11 cellular contexts compared by ENCODE assay signal in the genomic region with DNA sequence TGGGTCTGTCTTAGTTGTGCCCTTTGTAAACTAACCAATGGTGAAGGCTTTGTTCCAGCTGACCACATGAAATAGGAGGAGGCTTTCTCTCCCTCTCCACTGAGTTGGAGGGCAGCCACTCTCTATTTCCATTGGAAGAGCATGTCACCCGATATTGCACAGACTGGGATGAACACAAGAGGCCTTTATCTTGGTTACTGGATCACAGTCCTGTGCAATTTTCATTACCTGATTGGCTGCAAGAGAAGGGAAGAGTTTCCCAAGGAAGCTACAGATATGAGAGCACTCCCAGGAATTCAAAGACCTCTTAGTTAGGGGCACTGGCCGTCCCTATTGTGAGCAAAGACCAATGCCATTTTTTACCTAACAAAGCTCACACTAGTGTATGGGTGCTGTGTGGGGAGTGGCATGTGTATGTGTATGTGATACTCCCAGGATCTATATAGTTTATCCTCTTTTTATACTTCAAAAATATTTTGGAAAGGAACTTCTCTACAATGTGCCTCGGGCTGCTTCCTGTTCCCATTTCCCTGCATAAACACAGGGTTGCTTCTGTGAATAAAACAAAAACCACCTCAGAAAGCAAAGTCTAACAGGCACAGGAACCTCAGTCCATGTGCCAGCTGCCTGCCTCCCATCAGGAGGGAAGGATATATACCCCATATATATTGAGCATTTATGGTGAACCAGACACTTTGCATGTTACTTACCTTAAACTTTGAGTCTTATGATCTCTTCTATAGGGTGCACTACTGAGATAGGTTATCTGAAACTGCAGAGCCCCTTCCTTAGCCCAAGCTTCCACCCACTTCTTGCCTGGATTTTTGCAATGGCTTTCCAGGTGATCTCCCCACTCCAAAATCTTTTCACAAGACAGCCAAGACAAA.
DNase-seq lines count a peak whose midpoint lies in the region; ATAC-seq, FAIRE-seq and TF ChIP-seq lines count a peak whose summit lies in the region.
"Had no signal": no experiment of that assay in that cellular context is flagged by ENCODE, and none has a peak within 500 bp of the region (broad histone marks: within the 10 kb centered on the region; RNA-seq: fewer than 3 reads in every experiment).

No MANE protein-coding gene starts in this region.

- no peaks in the 10 kb centered on the region for H3K27me3 Mint-ChIP-seq in astrocyte (ENCODE audit: low read depth, unreplicated experiment)

- H3K9me3 ChIP-seq in Loucy (ENCODE audit: insufficient read depth, low read depth, low read length): no peaks in the 10 kb centered on the region
- H3K9me3 ChIP-seq in astrocyte (ENCODE audit: insufficient read depth, low read depth, low read length): no peaks in the 10 kb centered on the region

- H3K4me1 ChIP-seq in Loucy (ENCODE audit: insufficient read depth, low read length, poor library complexity, severe bottlenecking): peaks cover 35% of the 10 kb centered on the region
- peaks cover 33% of the 10 kb centered on the region for H3K4me1 ChIP-seq in astrocyte (ENCODE audit: insufficient read depth, low read length)

- no peaks in the 10 kb centered on the region for H3K9me2 ChIP-seq in Loucy (replicated peaks; ENCODE audit: low read depth, low read length)

- H3K36me3 ChIP-seq in BJ (ENCODE audit: control insufficient read depth, insufficient read depth, low read length) (no peaks in the 10 kb centered on the region), Loucy (ENCODE audit: insufficient read depth, low read length) (no peaks in the 10 kb centered on the region), astrocyte (ENCODE audit: insufficient read depth, low read length) (no peaks in the 10 kb centered on the region)

- H3K4me1 Mint-ChIP-seq in astrocyte (ENCODE audit: low read depth, unreplicated experiment): peaks cover 43% of the 10 kb centered on the region

- H3K27me3 ChIP-seq in BJ (ENCODE audit: control insufficient read depth, insufficient read depth, low read length): no peaks in the 10 kb centered on the region
- no peaks in the 10 kb centered on the region for H3K27me3 ChIP-seq in Loucy (ENCODE audit: insufficient read depth, low read length, poor library complexity, severe bottlenecking)
- no peaks in the 10 kb centered on the region for H3K27me3 ChIP-seq in astrocyte (ENCODE audit: insufficient read depth, low read length)

- H3K9ac ChIP-seq in Loucy (ENCODE audit: low read depth, low read length, poor library complexity, severe bottlenecking) (no peak overlapping the region), astrocyte (ENCODE audit: low read length) (no peak overlapping the region)

- peak overlapping the region; percentile 33 for H3K4me2 ChIP-seq in Loucy (ENCODE audit: low read depth, low read length, poor library complexity, severe bottlenecking)
- H3K4me2 ChIP-seq in astrocyte (ENCODE audit: low read length): peak overlapping the region; percentile 63

- H3F3A ChIP-seq in Loucy (ENCODE audit: low read depth): peaks cover 3% of the 10 kb centered on the region; the same call in 1 of the 2 replicates

- no peak overlapping the region for H3K4me3 Mint-ChIP-seq in astrocyte (ENCODE audit: unreplicated experiment)
- H3K4me3 Mint-ChIP-seq: natural killer cell treated with Interleukin-12 subunit alpha and Interleukin-12 subunit beta and Interleukin-15 and Interleukin-18, amount 100 ng/mL, for 72 hours had no signal

- peak overlapping the region; percentile 57 for H3K27ac ChIP-seq in astrocyte (ENCODE audit: low read depth, low read length)

- CTCF ChIA-PET in BJ (lab: Yijun Ruan, JAX): interaction anchor here (0.6 to 2.1 kb wide), 7 partner anchors 10 to 200 kb away, joined by 3 to 6 read pairs (median 3); partner anchors contain the start of gene RASSF10

- H2AFZ ChIP-seq in Loucy (ENCODE audit: low read length) (no peak overlapping the region), astrocyte (ENCODE audit: low read depth, low read length) (peak overlapping the region; percentile 8)

- ATAC-seq in GM18498 (IDR thresholded peaks at IDR 0.05; ENCODE audit: unreplicated experiment) (no peak), esophagus mucosa (no peak), GM18873 (IDR thresholded peaks at IDR 0.05; ENCODE audit: low FRiP score, unreplicated experiment) (no peak)

- H3K36me3 Mint-ChIP-seq in astrocyte (ENCODE audit: low read depth, unreplicated experiment): no peaks in the 10 kb centered on the region
- H3K36me3 Mint-ChIP-seq: natural killer cell treated with Interleukin-12 subunit alpha and Interleukin-12 subunit beta and Interleukin-15 and Interleukin-18, amount 100 ng/mL, for 72 hours had no signal

- no peak for FAIRE-seq in astrocyte (lab: Jason Lieb, UNC)

- peaks cover 7% of the 10 kb centered on the region for H3K9me3 Mint-ChIP-seq in astrocyte (ENCODE audit: unreplicated experiment)
- H3K9me3 Mint-ChIP-seq: natural killer cell treated with Interleukin-12 subunit alpha and Interleukin-12 subunit beta and Interleukin-15 and Interleukin-18, amount 100 ng/mL, for 72 hours had no signal

- TF ChIP-seq CTCF in BJ (IDR thresholded peaks at IDR 0.05; ENCODE audit: insufficient read depth, low read depth, low read length): no peak
- TF ChIP-seq CTCF in Loucy (conservative IDR thresholded peaks at IDR 0.05; ENCODE audit: low read length): no peak
- no peak for TF ChIP-seq CTCF in astrocyte (IDR thresholded peaks at IDR 0.05; ENCODE audit: insufficient read depth, low read depth, low read length)

- POLR2A ChIA-PET in BJ (lab: Charles Lee): interaction anchor here (0.6 kb wide), 1 partner anchor 8 kb away, joined by 6 read pairs; no protein-coding TSS in a partner anchor

- H3K4me3 ChIP-seq in BJ (ENCODE audit: low read depth, low read length) (no peak overlapping the region), Loucy (ENCODE audit: low read length, poor library complexity, severe bottlenecking) (no peak overlapping the region), astrocyte (ENCODE audit: insufficient read depth, low read depth, low read length) (no peak overlapping the region)

- H3K79me2 ChIP-seq in Loucy (ENCODE audit: insufficient read depth, low read length): no peaks in the 10 kb centered on the region
- no peaks in the 10 kb centered on the region for H3K79me2 ChIP-seq in astrocyte (ENCODE audit: insufficient read depth, low read length)

- H3K27ac Mint-ChIP-seq in astrocyte (ENCODE audit: unreplicated experiment): peak overlapping the region; percentile 63
- H3K27ac Mint-ChIP-seq: natural killer cell treated with Interleukin-12 subunit alpha and Interleukin-12 subunit beta and Interleukin-15 and Interleukin-18, amount 100 ng/mL, for 72 hours had no signal

- peak; percentile 72 for DNase-seq in BJ (ENCODE audit: low read depth)
- peak; percentile 97 for DNase-seq in astrocyte (ENCODE audit: low read depth)
- peak; percentile 86 for DNase-seq in kidney glomerular epithelial cell (lab: John Stamatoyannopoulos, UW)
- no peak for DNase-seq in KG1 (lab: John Stamatoyannopoulos, UW)
- DNase-seq: effector CD8-positive, alpha-beta T cell; Karpas-422 had no signal

- H4K20me1 ChIP-seq in Loucy (ENCODE audit: insufficient read depth, low read length, poor library complexity, severe bottlenecking): no peaks in the 10 kb centered on the region
- H4K20me1 ChIP-seq in astrocyte (ENCODE audit: insufficient read depth, low read length): no peaks in the 10 kb centered on the region
